ENCODE assay signal across 1 cellular context in the genomic region with DNA sequence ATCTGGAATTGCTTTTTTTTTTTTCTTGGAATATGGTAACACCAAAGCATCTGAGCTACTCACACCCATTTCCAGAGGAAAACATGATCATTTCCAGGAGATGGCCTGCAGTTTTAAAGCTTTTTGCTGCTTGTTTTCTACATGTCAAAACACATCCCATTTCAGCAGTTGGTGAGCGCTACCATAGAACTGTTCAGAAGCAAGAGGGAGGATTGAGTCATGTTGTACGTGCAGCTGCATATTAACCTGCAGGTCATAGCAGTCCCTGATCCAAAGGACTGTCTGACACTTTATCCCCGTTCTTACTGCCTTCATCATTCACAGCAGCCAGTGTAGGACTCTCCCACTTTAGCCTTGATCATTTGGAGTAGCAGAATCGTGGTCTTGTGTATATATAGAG.
TF ChIP-seq lines count a peak whose summit lies in the region.

No MANE protein-coding gene starts in this region.

TF ChIP-seq in HEK293, 187 proteins besides CTCF, POLR2A, EP300 and RAD21 (continued from another document):
- TF ChIP-seq, protein P1, sequence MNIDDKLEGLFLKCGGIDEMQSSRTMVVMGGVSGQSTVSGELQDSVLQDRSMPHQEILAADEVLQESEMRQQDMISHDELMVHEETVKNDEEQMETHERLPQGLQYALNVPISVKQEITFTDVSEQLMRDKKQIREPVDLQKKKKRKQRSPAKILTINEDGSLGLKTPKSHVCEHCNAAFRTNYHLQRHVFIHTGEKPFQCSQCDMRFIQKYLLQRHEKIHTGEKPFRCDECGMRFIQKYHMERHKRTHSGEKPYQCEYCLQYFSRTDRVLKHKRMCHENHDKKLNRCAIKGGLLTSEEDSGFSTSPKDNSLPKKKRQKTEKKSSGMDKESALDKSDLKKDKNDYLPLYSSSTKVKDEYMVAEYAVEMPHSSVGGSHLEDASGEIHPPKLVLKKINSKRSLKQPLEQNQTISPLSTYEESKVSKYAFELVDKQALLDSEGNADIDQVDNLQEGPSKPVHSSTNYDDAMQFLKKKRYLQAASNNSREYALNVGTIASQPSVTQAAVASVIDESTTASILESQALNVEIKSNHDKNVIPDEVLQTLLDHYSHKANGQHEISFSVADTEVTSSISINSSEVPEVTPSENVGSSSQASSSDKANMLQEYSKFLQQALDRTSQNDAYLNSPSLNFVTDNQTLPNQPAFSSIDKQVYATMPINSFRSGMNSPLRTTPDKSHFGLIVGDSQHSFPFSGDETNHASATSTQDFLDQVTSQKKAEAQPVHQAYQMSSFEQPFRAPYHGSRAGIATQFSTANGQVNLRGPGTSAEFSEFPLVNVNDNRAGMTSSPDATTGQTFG (tag by site-specific recombination; IDR thresholded peaks at IDR 0.05; ENCODE audit: borderline replicate concordance) = no peak
TF ChIP-seq in HEK293: peak in this region for 3.
